ENCODE assay signal across 31 cellular contexts in the genomic region with DNA sequence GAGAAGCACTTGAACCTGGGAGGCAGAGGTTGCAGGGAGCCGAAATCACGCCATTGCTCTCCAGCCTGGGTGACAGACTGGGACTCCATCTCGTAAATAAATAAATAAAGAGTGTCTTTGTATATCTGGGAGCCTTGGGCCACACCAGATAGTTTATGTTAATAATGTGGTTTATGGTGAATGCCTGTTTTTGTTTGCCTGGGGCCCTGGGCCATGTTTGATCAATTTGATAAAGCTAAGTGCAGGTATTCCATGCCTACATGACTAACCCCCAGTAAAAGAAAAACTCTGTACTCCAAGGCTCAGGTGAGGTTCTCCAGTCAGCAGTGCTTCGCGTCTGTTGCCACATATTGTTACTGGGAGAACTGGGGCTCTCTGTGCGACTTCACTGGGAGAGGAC. TPM values are rescaled to one million over a fixed set of nuclear protein-coding genes. Genes with fewer than 3 reads are reported as not detected.
DNase-seq lines count a peak whose midpoint lies in the region; ATAC-seq, FAIRE-seq and TF ChIP-seq lines count a peak whose summit lies in the region.
"Had no signal": no experiment of that assay in that cellular context is flagged by ENCODE, and none has a peak within 500 bp of the region (broad histone marks: within the 10 kb centered on the region; RNA-seq: fewer than 3 reads in every experiment).

No MANE protein-coding gene starts in this region.

- intact Hi-C loops in GM12878 (cut with micrococcal nuclease; ENCODE audit: unreplicated experiment) (no loop called here), head of caudate nucleus (cut with DNase I) (no loop called here)

- ATAC-seq in stimulated activated naive CD8-positive, alpha-beta T cell treated with anti-CD3 and anti-CD28 coated beads, Interleukin-15, amount 100 ng/mL, for 72 hours = no peak
- ATAC-seq in GM12878 = no peak
- no peak for ATAC-seq in naive thymus-derived CD8-positive, alpha-beta T cell
- ATAC-seq: activated CD8-positive, alpha-beta T cell treated with anti-CD3 and anti-CD28 coated beads, Interleukin-2, amount 10 ng/mL, durations not matched to agents 7 days and 5 days; activated naive CD4-positive, alpha-beta T cell treated with anti-CD3 and anti-CD28 coated beads, Interleukin-2, amount 50 U/mL, for 72 hours; HCT116; naive thymus-derived CD4-positive, alpha-beta T cell; stimulated activated naive CD8-positive, alpha-beta T cell treated with anti-CD3 and anti-CD28 coated beads, Interleukin-15, Interleukin-2, amounts not matched to agents 100 U/mL and 50 U/mL, for 24 hours had no signal

- H3K4me1 Mint-ChIP-seq in stimulated activated naive CD8-positive, alpha-beta T cell treated with anti-CD3 and anti-CD28 coated beads, Interleukin-15, Interleukin-2, amounts not matched to agents 100 ng/mL and 50 ng/mL, for 24 hours (ENCODE audit: low read depth) = peaks cover 22% of the 10 kb centered on the region
- H3K4me1 Mint-ChIP-seq in stimulated activated naive CD8-positive, alpha-beta T cell treated with anti-CD3 and anti-CD28 coated beads, Interleukin-15, amount 100 ng/mL, for 72 hours = peaks cover 46% of the 10 kb centered on the region
- peaks cover 8 to 43% (median 27%) of the 10 kb centered on the region in 4 donors for H3K4me1 Mint-ChIP-seq in naive thymus-derived CD8-positive, alpha-beta T cell
- H3K4me1 Mint-ChIP-seq: mesothelial cell of epicardium had no signal

- H3K9ac ChIP-seq in GM12878 (ENCODE audit: control insufficient read depth, insufficient read depth, low read length) = no peak overlapping the region
- no peak overlapping the region for H3K9ac ChIP-seq in SK-N-SH
- H3K9ac ChIP-seq: BLaER1 had no signal

- CTCF ChIA-PET in GM12878 (lab: Yijun Ruan, JAX) (no interaction called here), SK-N-SH (lab: Yijun Ruan, JAX) (no interaction called here)

- H3K36me3 Mint-ChIP-seq in stimulated activated naive CD8-positive, alpha-beta T cell treated with anti-CD3 and anti-CD28 coated beads, Interleukin-15, Interleukin-2, amounts not matched to agents 100 ng/mL and 50 ng/mL, for 24 hours (ENCODE audit: low read depth) = peaks cover 15% of the 10 kb centered on the region
- peaks cover 0 to 23% (median 14%) of the 10 kb centered on the region in 3 donors for H3K36me3 Mint-ChIP-seq in naive thymus-derived CD8-positive, alpha-beta T cell
- H3K36me3 Mint-ChIP-seq: activated naive CD4-positive, alpha-beta T cell treated with anti-CD3 and anti-CD28 coated beads, Interleukin-2, amount 50 U/mL, for 72 hours had no signal

- H3K9me3 ChIP-seq in GM12878 (replicated peaks; ENCODE audit: control insufficient read depth, insufficient read depth, low read length) (no peaks in the 10 kb centered on the region), SK-N-SH (no peaks in the 10 kb centered on the region)
- H3K9me3 ChIP-seq: BLaER1, colonic mucosa, left ventricle myocardium inferior, thoracic aorta, uterus had no signal

- H3K36me3 ChIP-seq in GM12878 (ENCODE audit: control insufficient read depth in 2 of 2, insufficient read depth in 2 of 2, low read length in 1 of 2) = peaks cover 0 to 36% of the 10 kb centered on the region in 2 experiments; a peak in 2 of 4 replicates
- H3K36me3 ChIP-seq in SK-N-SH (replicated peaks in 1 of 2; ENCODE audit: control insufficient read depth in 1 of 2, insufficient read depth in 2 of 2, low read length in 1 of 2) = no peaks in the 10 kb centered on the region
- H3K36me3 ChIP-seq: colonic mucosa, uterus had no signal

- TF ChIP-seq EP300 in GM12878 (IDR thresholded peaks at IDR 0.05; ENCODE audit: borderline replicate concordance in 1 of 2, control insufficient read depth in 1 of 2, low read depth in 2 of 2, low read length in 2 of 2) = no peak
- TF ChIP-seq EP300 in SK-N-SH (IDR thresholded peaks at IDR 0.05; ENCODE audit: borderline replicate concordance in 1 of 2, low read depth in 1 of 2, low read length in 1 of 2) = no peak

- in situ Hi-C loops in GM12878 (cut with MboI) = loop anchor here (25.0 kb wide), 1 partner anchor 1507 kb away; a partner anchor contains a TSS

- no peak for DNase-seq in stimulated activated naive CD8-positive, alpha-beta T cell treated with anti-CD3 and anti-CD28 coated beads, Interleukin-15, amount 100 ng/mL, for 72 hours
- DNase-seq in GM12878 (ENCODE audit: low read depth, low spot score) (no peak), activated gamma-delta T cell treated with Interleukin-2 at 50 U/mL for 16 hours (no peak), COLO668 (lab: John Stamatoyannopoulos, UW; ENCODE audit: unreplicated experiment) (no peak), head of caudate nucleus (no peak), SK-N-SH (no peak)
- no peak for DNase-seq in naive thymus-derived CD8-positive, alpha-beta T cell
- DNase-seq: activated CD8-positive, alpha-beta T cell treated with anti-CD3 and anti-CD28 coated beads, Interleukin-2, amount 10 ng/mL, durations not matched to agents 7 days and 5 days; anterior cingulate cortex; Calu3; colonic mucosa; DMS79 treated with DMSO at 0.1 percent for 48 hours; effector CD4-positive, alpha-beta T cell; naive thymus-derived CD4-positive, alpha-beta T cell; NCI-H1417; NCI-H2029; NCI-H524; Right ventricle myocardium superior; stimulated activated naive CD8-positive, alpha-beta T cell treated with anti-CD3 and anti-CD28 coated beads, Interleukin-15, Interleukin-2, amounts not matched to agents 100 U/mL and 50 U/mL, for 24 hours; uterus had no signal

- H3K27me3 Mint-ChIP-seq in stimulated activated naive CD8-positive, alpha-beta T cell treated with anti-CD3 and anti-CD28 coated beads, Interleukin-15, Interleukin-2, amounts not matched to agents 100 ng/mL and 50 ng/mL, for 24 hours = no peaks in the 10 kb centered on the region
- no peaks in the 10 kb centered on the region for H3K27me3 Mint-ChIP-seq in stimulated activated naive CD8-positive, alpha-beta T cell treated with anti-CD3 and anti-CD28 coated beads, Interleukin-15, amount 100 ng/mL, for 72 hours
- no peaks in the 10 kb centered on the region for H3K27me3 Mint-ChIP-seq in naive thymus-derived CD8-positive, alpha-beta T cell
- H3K27me3 Mint-ChIP-seq: naive thymus-derived CD4-positive, alpha-beta T cell had no signal

- SMC1A ChIA-PET in GM12878 (lab: Charles Lee; ENCODE audit: uncharacterized antibody, unreplicated experiment) = interaction anchor here (1.7 kb wide), 1 partner anchor 18 kb away, joined by 7 read pairs; no protein-coding TSS in a partner anchor

- H3K4me1 ChIP-seq in GM12878 (ENCODE audit: control insufficient read depth, insufficient read depth, low read length) (peaks cover 35% of the 10 kb centered on the region), SK-N-SH (ENCODE audit: control insufficient read depth in 1 of 2, insufficient read depth in 2 of 2, low read depth in 1 of 2, low read length in 1 of 2) (no peaks in the 10 kb centered on the region)
- H3K4me1 ChIP-seq: BLaER1, colonic mucosa, uterus had no signal

- POLR2A ChIA-PET in GM12878 (lab: Charles Lee) = interaction anchor here (1.6 kb wide), 1 partner anchor 9 kb away, joined by 5 read pairs; no protein-coding TSS in a partner anchor
- POLR2A ChIA-PET in naive thymus-derived CD8-positive, alpha-beta T cell (lab: Charles Lee) = interaction anchor here (1.5 kb wide), 1 partner anchor 9 kb away, joined by 4 read pairs; no protein-coding TSS in a partner anchor
- POLR2A ChIA-PET in SK-N-SH (lab: Yijun Ruan, JAX) = no interaction called here

- H3K27me3 ChIP-seq in GM12878 (replicated peaks in 1 of 2; ENCODE audit: control insufficient read depth in 2 of 2, insufficient read depth in 2 of 2, low read length in 1 of 2) (no peaks in the 10 kb centered on the region), SK-N-SH (ENCODE audit: insufficient read depth) (no peaks in the 10 kb centered on the region)
- H3K27me3 ChIP-seq: BLaER1, colonic mucosa, uterus had no signal

- H3F3A ChIP-seq in SK-N-SH (replicated peaks; ENCODE audit: insufficient read depth) = no peaks in the 10 kb centered on the region

- H3K9me3 Mint-ChIP-seq in stimulated activated naive CD8-positive, alpha-beta T cell treated with anti-CD3 and anti-CD28 coated beads, Interleukin-15, Interleukin-2, amounts not matched to agents 100 ng/mL and 50 ng/mL, for 24 hours = no peaks in the 10 kb centered on the region
- no peaks in the 10 kb centered on the region for H3K9me3 Mint-ChIP-seq in stimulated activated naive CD8-positive, alpha-beta T cell treated with anti-CD3 and anti-CD28 coated beads, Interleukin-15, amount 100 ng/mL, for 72 hours
- no peaks in the 10 kb centered on the region for H3K9me3 Mint-ChIP-seq in naive thymus-derived CD8-positive, alpha-beta T cell
- H3K9me3 Mint-ChIP-seq: activated naive CD4-positive, alpha-beta T cell treated with anti-CD3 and anti-CD28 coated beads, Interleukin-2, amount 50 U/mL, for 72 hours; activated T-helper 2 cell treated with anti-CD3 and anti-CD28 coated beads, Interferon-gamma antibody, Interleukin-2, Interleukin-4, amounts not matched to agents 10 μg/mL and 5 μg/mL and 100 μg/mL, durations not matched to agents 14 hours and 24 hours and 36 hours; mesothelial cell of epicardium; naive thymus-derived CD4-positive, alpha-beta T cell had no signal

- no peak for FAIRE-seq in GM12878 (lab: Jason Lieb, UNC)

- H3K27ac Mint-ChIP-seq in stimulated activated naive CD8-positive, alpha-beta T cell treated with anti-CD3 and anti-CD28 coated beads, Interleukin-15, Interleukin-2, amounts not matched to agents 100 ng/mL and 50 ng/mL, for 24 hours = peak overlapping the region; percentile 47
- H3K27ac Mint-ChIP-seq in stimulated activated naive CD8-positive, alpha-beta T cell treated with anti-CD3 and anti-CD28 coated beads, Interleukin-15, amount 100 ng/mL, for 72 hours = no peak overlapping the region
- H3K27ac Mint-ChIP-seq in naive thymus-derived CD8-positive, alpha-beta T cell = peak overlapping the region in 7 of 10 donors; percentile 33 to 88 (median 72)
- H3K27ac Mint-ChIP-seq: activated CD8-positive, alpha-beta T cell treated with anti-CD3 and anti-CD28 coated beads, Interleukin-2, amount 10 ng/mL, durations not matched to agents 7 days and 5 days; activated naive CD4-positive, alpha-beta T cell treated with anti-CD3 and anti-CD28 coated beads, Interleukin-2, amount 50 U/mL, for 72 hours; activated T-helper 2 cell treated with anti-CD3 and anti-CD28 coated beads, Interferon-gamma antibody, Interleukin-2, Interleukin-4, amounts not matched to agents 10 μg/mL and 5 μg/mL and 100 μg/mL, durations not matched to agents 14 hours and 24 hours and 36 hours; mesothelial cell of epicardium had no signal

- H3K27ac ChIP-seq in GM12878 (ENCODE audit: control insufficient read depth, insufficient read depth) = no peak overlapping the region
- H3K27ac ChIP-seq in SK-N-SH (ENCODE audit: low read depth in 2 of 2, low read length in 1 of 2) = no peak overlapping the region
- H3K27ac ChIP-seq: BLaER1, colonic mucosa, epithelial cell of prostate, thoracic aorta, uterus had no signal

- H3K4me3 ChIP-seq in GM12878 = no peak overlapping the region
- H3K4me3 ChIP-seq in SK-N-SH (ENCODE audit: low read depth in 2 of 2, low read length in 1 of 2) = no peak overlapping the region
- H3K4me3 ChIP-seq: BLaER1, colonic mucosa, left ventricle myocardium inferior, thoracic aorta, uterus had no signal

- TF ChIP-seq CTCF in GM12878 (IDR thresholded peaks at IDR 0.05 in 2 of 3, conservative IDR thresholded peaks at IDR 0.05 in 1 of 3; ENCODE audit: control insufficient read depth in 2 of 3, extremely low read depth in 1 of 3, insufficient read depth in 1 of 3, low read depth in 3 of 3, low read length in 3 of 3) (no peak), SK-N-SH (IDR thresholded peaks at IDR 0.05) (no peak)

- TF ChIP-seq POLR2A in GM12878 (IDR thresholded peaks at IDR 0.05; ENCODE audit: low read depth, low read length) = no peak

- H4K20me1 ChIP-seq in GM12878 (ENCODE audit: control insufficient read depth, insufficient read depth) (no peaks in the 10 kb centered on the region), SK-N-SH (ENCODE audit: insufficient read depth) (no peaks in the 10 kb centered on the region)
- H4K20me1 ChIP-seq: BLaER1 had no signal

- TSS peak; percentile 22 for BruUV-seq in GM12878 (replicated peaks; lab: Mats Ljungman, UMichigan)

- H2AFZ ChIP-seq in GM12878 (ENCODE audit: control insufficient read depth, low read depth, low read length) (no peak overlapping the region), SK-N-SH (ENCODE audit: low read depth) (no peak overlapping the region)

- H3K4me3 Mint-ChIP-seq in stimulated activated naive CD8-positive, alpha-beta T cell treated with anti-CD3 and anti-CD28 coated beads, Interleukin-15, Interleukin-2, amounts not matched to agents 100 ng/mL and 50 ng/mL, for 24 hours = no peak overlapping the region
- H3K4me3 Mint-ChIP-seq in stimulated activated naive CD8-positive, alpha-beta T cell treated with anti-CD3 and anti-CD28 coated beads, Interleukin-15, amount 100 ng/mL, for 72 hours = no peak overlapping the region
- peak overlapping the region in 1 of 10 donors; percentile 37 for H3K4me3 Mint-ChIP-seq in naive thymus-derived CD8-positive, alpha-beta T cell
- H3K4me3 Mint-ChIP-seq: activated CD8-positive, alpha-beta T cell treated with anti-CD3 and anti-CD28 coated beads, Interleukin-2, amount 10 ng/mL, durations not matched to agents 7 days and 5 days; mesothelial cell of epicardium had no signal

- H3K4me2 ChIP-seq in GM12878 (ENCODE audit: control insufficient read depth, insufficient read depth) (no peak overlapping the region), SK-N-SH (no peak overlapping the region)
- H3K4me2 ChIP-seq: BLaER1 had no signal

- TF ChIP-seq RAD21 in GM12878 (IDR thresholded peaks at IDR 0.05; ENCODE audit: insufficient read depth, low read depth, low read length) (no peak), SK-N-SH (IDR thresholded peaks at IDR 0.05; ENCODE audit: low read length) (no peak)

- H3K9me2 ChIP-seq in SK-N-SH = no peaks in the 10 kb centered on the region

- H3K79me2 ChIP-seq in GM12878 (ENCODE audit: control insufficient read depth, insufficient read depth, low read length) (peaks cover 8% of the 10 kb centered on the region), SK-N-SH (ENCODE audit: insufficient read depth) (no peaks in the 10 kb centered on the region)

- whole genome bisulfite sequencing in GM12878 (ENCODE audit: insufficient coverage, insufficient replicate concordance, low lambda C conversion rate, missing lambda C conversion rate) = 87% methylated on average over 6 of the region's 6 CpGs
- WGBS in SK-N-SH (ENCODE audit: low lambda C conversion rate) = 84% methylated on average over 5 of the region's 6 CpGs

- RAD21 ChIA-PET in GM12878 (lab: Charles Lee; ENCODE audit: unreplicated experiment) = interaction anchor here (1.0 kb wide), 1 partner anchor 9 kb away, joined by 3 read pairs; no protein-coding TSS in a partner anchor

RNA-seq across cellular contexts. Expression of a gene that starts 15.1 kb away (rescaled TPM):
- total RNA-seq in GM12878 (2013; cell fraction: nucleolus; rRNA removed) = 247 and 264 TPM in 2 replicates
- 61.8 and 70.4 TPM in 2 replicates for total RNA-seq in GM12878 (2014; rRNA removed)
- 70.3 and 74.9 TPM in 2 replicates for total RNA-seq in GM12878 (2014; rRNA removed; fragmentation: Illumina TruSeq; extraction: Trizol)
- total RNA-seq in GM12878 (2021) = 92.2 and 98.9 TPM in 2 replicates
- 129 TPM for polyA plus RNA-seq in GM12878 (2011; ENCODE audit: low read depth)
- polyA plus RNA-seq in GM12878 (2011; rRNA removed) = 105 and 120 TPM in 2 replicates
- 101 and 133 TPM in 2 replicates for polyA plus RNA-seq in GM12878 (2011; cell fraction: cytosol; rRNA removed)
- 50.6 and 52.5 TPM in 2 replicates for polyA plus RNA-seq in GM12878 (2011; cell fraction: nucleus; rRNA removed)
- polyA plus RNA-seq in GM12878 (2012) = 97.2 and 135 TPM in 2 replicates
- polyA plus RNA-seq in GM12878 (2014; fragmentation: Illumina TruSeq; extraction: Trizol) = 151 and 205 TPM in 2 replicates
- polyA plus RNA-seq in GM12878 (2014; fragmentation: Nextera tagmentation; extraction: Ambion mirVana) = 100 to 1,000 TPM; 109 TPM
- 85.2 and 97.7 TPM in 2 replicates for polyA plus RNA-seq in GM12878 (2014; rRNA removed)
- polyA plus RNA-seq in GM12878 (2016; fragmentation: Nextera tagmentation; extraction: Ambion mirVana) = 10 to 100 TPM; 56.7 to 62.4 TPM
- 79.6 and 91.8 TPM in 2 replicates for polyA minus RNA-seq in GM12878 (2011; rRNA and poly(A)+ RNA removed)
- polyA minus RNA-seq in GM12878 (2011; cell fraction: cytosol; rRNA and poly(A)+ RNA removed) = 26.2 and 40.3 TPM in 2 replicates
- polyA minus RNA-seq in GM12878 (2011; cell fraction: nucleus; rRNA and poly(A)+ RNA removed) = 14.0 and 19.1 TPM in 2 replicates
- total RNA-seq in naive thymus-derived CD8-positive, alpha-beta T cell = 1 to 10 TPM; 2.3 to 2.8 TPM
- polyA plus RNA-seq in naive thymus-derived CD8-positive, alpha-beta T cell = under 1 TPM; 0.11 to 0.72 (median 0.22) TPM
- polyA plus RNA-seq in SK-N-SH (2012; rRNA removed) = not detected in 2 replicates
- polyA plus RNA-seq in SK-N-SH (2012; cell fraction: cytosol; rRNA removed) = not detected in 2 replicates
- not detected in 2 replicates for polyA plus RNA-seq in SK-N-SH (2012; cell fraction: nucleus; rRNA removed)
- total RNA-seq: A673; activated CD8-positive, alpha-beta T cell treated with anti-CD3 and anti-CD28 coated beads, Interleukin-2, amount 10 ng/mL, durations not matched to agents 7 days and 5 days; activated T-helper 2 cell treated with anti-CD3 and anti-CD28 coated beads, Interferon-gamma antibody, Interleukin-2, Interleukin-4, amounts not matched to agents 10 μg/mL and 5 μg/mL and 100 μg/mL, durations not matched to agents 14 hours and 24 hours and 36 hours; Calu3; mesothelial cell of epicardium; osteoblast had no signal

RNA-seq across cellular contexts. Expression of a gene that starts 27.9 kb away (rescaled TPM):
- total RNA-seq in GM12878 (2013; cell fraction: nucleolus; rRNA removed) = 63.6 and 63.9 TPM in 2 replicates
- 12.5 and 13.8 TPM in 2 replicates for total RNA-seq in GM12878 (2014; rRNA removed)
- 13.9 and 14.3 TPM in 2 replicates for total RNA-seq in GM12878 (2014; rRNA removed; fragmentation: Illumina TruSeq; extraction: Trizol)
- total RNA-seq in GM12878 (2021) = 10.1 and 12.1 TPM in 2 replicates
- polyA plus RNA-seq in GM12878 (2011; ENCODE audit: low read depth) = 1.4 TPM
- polyA plus RNA-seq in GM12878 (2011; rRNA removed) = 5.5 and 8.8 TPM in 2 replicates
- polyA plus RNA-seq in GM12878 (2011; cell fraction: cytosol; rRNA removed) = 2.0 and 2.8 TPM in 2 replicates
- 18.3 and 22.0 TPM in 2 replicates for polyA plus RNA-seq in GM12878 (2011; cell fraction: nucleus; rRNA removed)
- polyA plus RNA-seq in GM12878 (2012) = 2.3 and 3.7 TPM in 2 replicates
- polyA plus RNA-seq in GM12878 (2014; fragmentation: Illumina TruSeq; extraction: Trizol) = 11.2 and 11.3 TPM in 2 replicates
- 1 to 10 TPM in 1 of 2 experiments, under 1 TPM in 1; 0.98 to 1.7 TPM for polyA plus RNA-seq in GM12878 (2014; fragmentation: Nextera tagmentation; extraction: Ambion mirVana)
- 10.3 and 11.6 TPM in 2 replicates for polyA plus RNA-seq in GM12878 (2014; rRNA removed)
- polyA plus RNA-seq in GM12878 (2016; fragmentation: Nextera tagmentation; extraction: Ambion mirVana) = 10 to 100 TPM; 10.9 to 12.1 TPM
- polyA minus RNA-seq in GM12878 (2011; rRNA and poly(A)+ RNA removed) = 5.5 and 5.6 TPM in 2 replicates
- 2.8 and 3.7 TPM in 2 replicates for polyA minus RNA-seq in GM12878 (2011; cell fraction: cytosol; rRNA and poly(A)+ RNA removed)
- 11.0 and 16.8 TPM in 2 replicates for polyA minus RNA-seq in GM12878 (2011; cell fraction: nucleus; rRNA and poly(A)+ RNA removed)
- 10 to 100 TPM; 32.4 to 32.5 TPM for total RNA-seq in naive thymus-derived CD8-positive, alpha-beta T cell
- 1 to 10 TPM; 1.7 to 3.3 (median 3.3) TPM for polyA plus RNA-seq in naive thymus-derived CD8-positive, alpha-beta T cell
- polyA plus RNA-seq in SK-N-SH (2012; rRNA removed) = 2.8 and 4.8 TPM in 2 replicates
- 2.5 and 2.6 TPM in 2 replicates for polyA plus RNA-seq in SK-N-SH (2012; cell fraction: cytosol; rRNA removed)
- 12.7 and 14.6 TPM in 2 replicates for polyA plus RNA-seq in SK-N-SH (2012; cell fraction: nucleus; rRNA removed)

Comparison
In these comparisons a context has a peak if more than half of its experiments do, and no peak if none do; other contexts are left out.
1. H3K27ac Mint-ChIP-seq: peak in stimulated activated naive CD8-positive, alpha-beta T cell treated with anti-CD3 and anti-CD28 coated beads, Interleukin-15, Interleukin-2, amounts not matched to agents 100 ng/mL and 50 ng/mL, for 24 hours (single experiment) and naive thymus-derived CD8-positive, alpha-beta T cell (7 of 10); none in stimulated activated naive CD8-positive, alpha-beta T cell treated with anti-CD3 and anti-CD28 coated beads, Interleukin-15, amount 100 ng/mL, for 72 hours (0 of 2).
2. RNA of a gene that starts 15.1 kb away (polyA plus RNA-seq): 50.6 to 205 TPM in GM12878; 0.11 to 0.72 TPM in naive thymus-derived CD8-positive, alpha-beta T cell and not detected in SK-N-SH; every median in the first group is over 10 times any median in the second.